Comparison of ENCODE assay signal across 5 cellular contexts in genomic region chr6:161508341-161508740, GRCh38.
"Had no signal": no experiment of that assay in that cellular context is flagged by ENCODE, and none has a peak within 500 bp of the region (broad histone marks: within the 10 kb centered on the region; RNA-seq: fewer than 3 reads in every experiment).

No MANE protein-coding gene starts in this region.

- H3K4me3 ChIP-seq: K562 had no signal

- DNase-seq: IMR-90, KBM-7 had no signal

- H3K36me3 Mint-ChIP-seq: IgD-negative memory B cell had no signal

- H3K27ac ChIP-seq: HL-60 had no signal

- H3K4me3 Mint-ChIP-seq: IgD-negative memory B cell had no signal

- H3K27ac Mint-ChIP-seq: IgD-negative memory B cell had no signal
